1 cellular context compared by ENCODE assay signal in genomic region chr12:24933694-24934407, GRCh38.
A peak's percentile ranks its signal among the peaks of the same experiment; 100 is the strongest.
TF ChIP-seq lines count a peak whose summit lies in the region.

No MANE protein-coding gene starts in this region.

TF ChIP-seq in K562, 482 proteins besides CTCF, POLR2A, EP300 and RAD21 (continued from another document):
- TF ChIP-seq, protein P1, sequence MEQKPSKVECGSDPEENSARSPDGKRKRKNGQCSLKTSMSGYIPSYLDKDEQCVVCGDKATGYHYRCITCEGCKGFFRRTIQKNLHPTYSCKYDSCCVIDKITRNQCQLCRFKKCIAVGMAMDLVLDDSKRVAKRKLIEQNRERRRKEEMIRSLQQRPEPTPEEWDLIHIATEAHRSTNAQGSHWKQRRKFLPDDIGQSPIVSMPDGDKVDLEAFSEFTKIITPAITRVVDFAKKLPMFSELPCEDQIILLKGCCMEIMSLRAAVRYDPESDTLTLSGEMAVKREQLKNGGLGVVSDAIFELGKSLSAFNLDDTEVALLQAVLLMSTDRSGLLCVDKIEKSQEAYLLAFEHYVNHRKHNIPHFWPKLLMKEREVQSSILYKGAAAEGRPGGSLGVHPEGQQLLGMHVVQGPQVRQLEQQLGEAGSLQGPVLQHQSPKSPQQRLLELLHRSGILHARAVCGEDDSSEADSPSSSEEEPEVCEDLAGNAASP (IDR thresholded peaks at IDR 0.05) = no peak
- TF ChIP-seq POLR2H (tag; IDR thresholded peaks at IDR 0.05; ENCODE audit: low read depth) (peak; percentile 71), POLR2AphosphoS2 (IDR thresholded peaks at IDR 0.05; ENCODE audit: low read length) (peak; percentile 74; the same call in 1 of the 2 replicates), ZC3H8 (IDR thresholded peaks at IDR 0.05) (peak; percentile 86; the same call in 1 of the 2 replicates), MEF2D (tag; conservative IDR thresholded peaks at IDR 0.05; ENCODE audit: low read depth) (no peak), PHF8 (IDR thresholded peaks at IDR 0.05; ENCODE audit: borderline replicate concordance, low read length) (peak; percentile 16; the same call in 1 of the 2 replicates), ATF1 (CRISPR knock-in tag; IDR thresholded peaks at IDR 0.05) (no peak), ATF1 (tag; IDR thresholded peaks at IDR 0.05) (peak; percentile 54), YY1 (IDR thresholded peaks at IDR 0.05; ENCODE audit: borderline replicate concordance in 1 of 3, control insufficient read depth in 1 of 3, extremely low read depth in 1 of 3, insufficient read depth in 3 of 3, insufficient read length in 1 of 3, insufficient replicate concordance in 2 of 3, low read depth in 1 of 3, low read length in 2 of 3) (peak; percentile 29 to 91 (median 74)), CHD2 (IDR thresholded peaks at IDR 0.05; ENCODE audit: low read depth, low read length) (peak; percentile 20; the same call in 1 of the 2 replicates), CBFA2T3 (IDR thresholded peaks at IDR 0.05) (0 out of 2 replicates have a peak, but pooled peaks have one; percentile 7), JUND (IDR thresholded peaks at IDR 0.05; ENCODE audit: borderline replicate concordance, low read depth, low read length) (peak; percentile 36), JUND (tag; IDR thresholded peaks at IDR 0.05; ENCODE audit: borderline replicate concordance, low read depth, low read length) (no peak; the same call in 2 of the 3 replicates), KDM2B (CRISPR knock-in tag; IDR thresholded peaks at IDR 0.05) (no peak), COPS2 (conservative IDR thresholded peaks at IDR 0.05) (no peak), CREM (IDR thresholded peaks at IDR 0.05; ENCODE audit: low read depth) (no peak), ZEB2 (IDR thresholded peaks at IDR 0.05) (no peak), TBP (optimal IDR thresholded peaks at IDR 0.05; ENCODE audit: low read depth, low read length) (peak; percentile 91), POLR2B (IDR thresholded peaks at IDR 0.05; ENCODE audit: low read depth, partially characterized antibody) (peak; percentile 91), SIN3A (IDR thresholded peaks at IDR 0.05; ENCODE audit: borderline replicate concordance in 2 of 2, control insufficient read depth in 1 of 2, low read depth in 2 of 2, low read length in 2 of 2) (no peak), IRF1 (CRISPR knock-in tag; IDR thresholded peaks at IDR 0.05; ENCODE audit: borderline replicate concordance) (no peak), SREBF1 (IDR thresholded peaks at IDR 0.05; ENCODE audit: borderline replicate concordance, low read depth, low read length) (peak; percentile 81; the same call in 1 of the 2 replicates), MAFF (IDR thresholded peaks at IDR 0.05; ENCODE audit: low read length) (no peak), NFRKB (IDR thresholded peaks at IDR 0.05; ENCODE audit: low read depth) (peak; percentile 91), YBX1 (IDR thresholded peaks at IDR 0.05) (no peak), SMAD1 (IDR thresholded peaks at IDR 0.05; ENCODE audit: low read depth, low read length, partially characterized antibody) (peak; percentile 53)
- TF ChIP-seq, protein P2, sequence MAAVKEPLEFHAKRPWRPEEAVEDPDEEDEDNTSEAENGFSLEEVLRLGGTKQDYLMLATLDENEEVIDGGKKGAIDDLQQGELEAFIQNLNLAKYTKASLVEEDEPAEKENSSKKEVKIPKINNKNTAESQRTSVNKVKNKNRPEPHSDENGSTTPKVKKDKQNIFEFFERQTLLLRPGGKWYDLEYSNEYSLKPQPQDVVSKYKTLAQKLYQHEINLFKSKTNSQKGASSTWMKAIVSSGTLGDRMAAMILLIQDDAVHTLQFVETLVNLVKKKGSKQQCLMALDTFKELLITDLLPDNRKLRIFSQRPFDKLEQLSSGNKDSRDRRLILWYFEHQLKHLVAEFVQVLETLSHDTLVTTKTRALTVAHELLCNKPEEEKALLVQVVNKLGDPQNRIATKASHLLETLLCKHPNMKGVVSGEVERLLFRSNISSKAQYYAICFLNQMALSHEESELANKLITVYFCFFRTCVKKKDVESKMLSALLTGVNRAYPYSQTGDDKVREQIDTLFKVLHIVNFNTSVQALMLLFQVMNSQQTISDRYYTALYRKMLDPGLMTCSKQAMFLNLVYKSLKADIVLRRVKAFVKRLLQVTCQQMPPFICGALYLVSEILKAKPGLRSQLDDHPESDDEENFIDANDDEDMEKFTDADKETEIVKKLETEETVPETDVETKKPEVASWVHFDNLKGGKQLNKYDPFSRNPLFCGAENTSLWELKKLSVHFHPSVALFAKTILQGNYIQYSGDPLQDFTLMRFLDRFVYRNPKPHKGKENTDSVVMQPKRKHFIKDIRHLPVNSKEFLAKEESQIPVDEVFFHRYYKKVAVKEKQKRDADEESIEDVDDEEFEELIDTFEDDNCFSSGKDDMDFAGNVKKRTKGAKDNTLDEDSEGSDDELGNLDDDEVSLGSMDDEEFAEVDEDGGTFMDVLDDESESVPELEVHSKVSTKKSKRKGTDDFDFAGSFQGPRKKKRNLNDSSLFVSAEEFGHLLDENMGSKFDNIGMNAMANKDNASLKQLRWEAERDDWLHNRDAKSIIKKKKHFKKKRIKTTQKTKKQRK (IDR thresholded peaks at IDR 0.05; ENCODE audit: borderline replicate concordance, low read depth, low read length) = no peak
- TF ChIP-seq, protein P3, sequence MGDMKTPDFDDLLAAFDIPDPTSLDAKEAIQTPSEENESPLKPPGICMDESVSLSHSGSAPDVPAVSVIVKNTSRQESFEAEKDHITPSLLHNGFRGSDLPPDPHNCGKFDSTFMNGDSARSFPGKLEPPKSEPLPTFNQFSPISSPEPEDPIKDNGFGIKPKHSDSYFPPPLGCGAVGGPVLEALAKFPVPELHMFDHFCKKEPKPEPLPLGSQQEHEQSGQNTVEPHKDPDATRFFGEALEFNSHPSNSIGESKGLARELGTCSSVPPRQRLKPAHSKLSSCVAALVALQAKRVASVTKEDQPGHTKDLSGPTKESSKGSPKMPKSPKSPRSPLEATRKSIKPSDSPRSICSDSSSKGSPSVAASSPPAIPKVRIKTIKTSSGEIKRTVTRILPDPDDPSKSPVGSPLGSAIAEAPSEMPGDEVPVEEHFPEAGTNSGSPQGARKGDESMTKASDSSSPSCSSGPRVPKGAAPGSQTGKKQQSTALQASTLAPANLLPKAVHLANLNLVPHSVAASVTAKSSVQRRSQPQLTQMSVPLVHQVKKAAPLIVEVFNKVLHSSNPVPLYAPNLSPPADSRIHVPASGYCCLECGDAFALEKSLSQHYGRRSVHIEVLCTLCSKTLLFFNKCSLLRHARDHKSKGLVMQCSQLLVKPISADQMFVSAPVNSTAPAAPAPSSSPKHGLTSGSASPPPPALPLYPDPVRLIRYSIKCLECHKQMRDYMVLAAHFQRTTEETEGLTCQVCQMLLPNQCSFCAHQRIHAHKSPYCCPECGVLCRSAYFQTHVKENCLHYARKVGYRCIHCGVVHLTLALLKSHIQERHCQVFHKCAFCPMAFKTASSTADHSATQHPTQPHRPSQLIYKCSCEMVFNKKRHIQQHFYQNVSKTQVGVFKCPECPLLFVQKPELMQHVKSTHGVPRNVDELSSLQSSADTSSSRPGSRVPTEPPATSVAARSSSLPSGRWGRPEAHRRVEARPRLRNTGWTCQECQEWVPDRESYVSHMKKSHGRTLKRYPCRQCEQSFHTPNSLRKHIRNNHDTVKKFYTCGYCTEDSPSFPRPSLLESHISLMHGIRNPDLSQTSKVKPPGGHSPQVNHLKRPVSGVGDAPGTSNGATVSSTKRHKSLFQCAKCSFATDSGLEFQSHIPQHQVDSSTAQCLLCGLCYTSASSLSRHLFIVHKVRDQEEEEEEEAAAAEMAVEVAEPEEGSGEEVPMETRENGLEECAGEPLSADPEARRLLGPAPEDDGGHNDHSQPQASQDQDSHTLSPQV (IDR thresholded peaks at IDR 0.05) = peak; percentile 77; the same call in 1 of the 2 replicates
- TF ChIP-seq, protein P4, sequence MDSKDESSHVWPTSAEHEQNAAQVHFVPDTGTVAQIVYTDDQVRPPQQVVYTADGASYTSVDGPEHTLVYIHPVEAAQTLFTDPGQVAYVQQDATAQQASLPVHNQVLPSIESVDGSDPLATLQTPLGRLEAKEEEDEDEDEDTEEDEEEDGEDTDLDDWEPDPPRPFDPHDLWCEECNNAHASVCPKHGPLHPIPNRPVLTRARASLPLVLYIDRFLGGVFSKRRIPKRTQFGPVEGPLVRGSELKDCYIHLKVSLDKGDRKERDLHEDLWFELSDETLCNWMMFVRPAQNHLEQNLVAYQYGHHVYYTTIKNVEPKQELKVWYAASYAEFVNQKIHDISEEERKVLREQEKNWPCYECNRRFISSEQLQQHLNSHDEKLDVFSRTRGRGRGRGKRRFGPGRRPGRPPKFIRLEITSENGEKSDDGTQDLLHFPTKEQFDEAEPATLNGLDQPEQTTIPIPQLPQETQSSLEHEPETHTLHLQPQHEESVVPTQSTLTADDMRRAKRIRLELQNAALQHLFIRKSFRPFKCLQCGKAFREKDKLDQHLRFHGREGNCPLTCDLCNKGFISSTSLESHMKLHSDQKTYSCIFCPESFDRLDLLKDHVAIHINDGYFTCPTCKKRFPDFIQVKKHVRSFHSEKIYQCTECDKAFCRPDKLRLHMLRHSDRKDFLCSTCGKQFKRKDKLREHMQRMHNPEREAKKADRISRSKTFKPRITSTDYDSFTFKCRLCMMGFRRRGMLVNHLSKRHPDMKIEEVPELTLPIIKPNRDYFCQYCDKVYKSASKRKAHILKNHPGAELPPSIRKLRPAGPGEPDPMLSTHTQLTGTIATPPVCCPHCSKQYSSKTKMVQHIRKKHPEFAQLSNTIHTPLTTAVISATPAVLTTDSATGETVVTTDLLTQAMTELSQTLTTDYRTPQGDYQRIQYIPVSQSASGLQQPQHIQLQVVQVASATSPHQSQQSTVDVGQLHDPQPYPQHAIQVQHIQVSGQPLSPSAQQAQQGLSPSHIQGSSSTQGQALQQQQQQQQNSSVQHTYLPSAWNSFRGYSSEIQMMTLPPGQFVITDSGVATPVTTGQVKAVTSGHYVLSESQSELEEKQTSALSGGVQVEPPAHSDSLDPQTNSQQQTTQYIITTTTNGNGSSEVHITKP (IDR thresholded peaks at IDR 0.05; ENCODE audit: partially characterized antibody) = peak; percentile 2
- TF ChIP-seq, protein P5, sequence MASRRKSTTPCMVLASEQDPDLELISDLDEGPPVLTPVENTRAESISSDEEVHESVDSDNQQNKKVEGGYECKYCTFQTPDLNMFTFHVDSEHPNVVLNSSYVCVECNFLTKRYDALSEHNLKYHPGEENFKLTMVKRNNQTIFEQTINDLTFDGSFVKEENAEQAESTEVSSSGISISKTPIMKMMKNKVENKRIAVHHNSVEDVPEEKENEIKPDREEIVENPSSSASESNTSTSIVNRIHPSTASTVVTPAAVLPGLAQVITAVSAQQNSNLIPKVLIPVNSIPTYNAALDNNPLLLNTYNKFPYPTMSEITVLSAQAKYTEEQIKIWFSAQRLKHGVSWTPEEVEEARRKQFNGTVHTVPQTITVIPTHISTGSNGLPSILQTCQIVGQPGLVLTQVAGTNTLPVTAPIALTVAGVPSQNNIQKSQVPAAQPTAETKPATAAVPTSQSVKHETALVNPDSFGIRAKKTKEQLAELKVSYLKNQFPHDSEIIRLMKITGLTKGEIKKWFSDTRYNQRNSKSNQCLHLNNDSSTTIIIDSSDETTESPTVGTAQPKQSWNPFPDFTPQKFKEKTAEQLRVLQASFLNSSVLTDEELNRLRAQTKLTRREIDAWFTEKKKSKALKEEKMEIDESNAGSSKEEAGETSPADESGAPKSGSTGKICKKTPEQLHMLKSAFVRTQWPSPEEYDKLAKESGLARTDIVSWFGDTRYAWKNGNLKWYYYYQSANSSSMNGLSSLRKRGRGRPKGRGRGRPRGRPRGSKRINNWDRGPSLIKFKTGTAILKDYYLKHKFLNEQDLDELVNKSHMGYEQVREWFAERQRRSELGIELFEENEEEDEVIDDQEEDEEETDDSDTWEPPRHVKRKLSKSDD (conservative IDR thresholded peaks at IDR 0.05; ENCODE audit: low read length) = no peak
- TF ChIP-seq, protein P6, sequence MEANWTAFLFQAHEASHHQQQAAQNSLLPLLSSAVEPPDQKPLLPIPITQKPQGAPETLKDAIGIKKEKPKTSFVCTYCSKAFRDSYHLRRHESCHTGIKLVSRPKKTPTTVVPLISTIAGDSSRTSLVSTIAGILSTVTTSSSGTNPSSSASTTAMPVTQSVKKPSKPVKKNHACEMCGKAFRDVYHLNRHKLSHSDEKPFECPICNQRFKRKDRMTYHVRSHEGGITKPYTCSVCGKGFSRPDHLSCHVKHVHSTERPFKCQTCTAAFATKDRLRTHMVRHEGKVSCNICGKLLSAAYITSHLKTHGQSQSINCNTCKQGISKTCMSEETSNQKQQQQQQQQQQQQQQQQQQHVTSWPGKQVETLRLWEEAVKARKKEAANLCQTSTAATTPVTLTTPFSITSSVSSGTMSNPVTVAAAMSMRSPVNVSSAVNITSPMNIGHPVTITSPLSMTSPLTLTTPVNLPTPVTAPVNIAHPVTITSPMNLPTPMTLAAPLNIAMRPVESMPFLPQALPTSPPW (CRISPR knock-in tag; IDR thresholded peaks at IDR 0.05) = 0 out of 2 replicates have a peak, but pooled peaks have one; percentile 22
- TF ChIP-seq, protein P7, sequence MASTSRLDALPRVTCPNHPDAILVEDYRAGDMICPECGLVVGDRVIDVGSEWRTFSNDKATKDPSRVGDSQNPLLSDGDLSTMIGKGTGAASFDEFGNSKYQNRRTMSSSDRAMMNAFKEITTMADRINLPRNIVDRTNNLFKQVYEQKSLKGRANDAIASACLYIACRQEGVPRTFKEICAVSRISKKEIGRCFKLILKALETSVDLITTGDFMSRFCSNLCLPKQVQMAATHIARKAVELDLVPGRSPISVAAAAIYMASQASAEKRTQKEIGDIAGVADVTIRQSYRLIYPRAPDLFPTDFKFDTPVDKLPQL (IDR thresholded peaks at IDR 0.05; ENCODE audit: extremely low read depth, insufficient read length) = peak; percentile 91
TF ChIP-seq in K562: peak in this region for 44.
